ENCODE assay signal across 1 cellular context in the genomic region with DNA sequence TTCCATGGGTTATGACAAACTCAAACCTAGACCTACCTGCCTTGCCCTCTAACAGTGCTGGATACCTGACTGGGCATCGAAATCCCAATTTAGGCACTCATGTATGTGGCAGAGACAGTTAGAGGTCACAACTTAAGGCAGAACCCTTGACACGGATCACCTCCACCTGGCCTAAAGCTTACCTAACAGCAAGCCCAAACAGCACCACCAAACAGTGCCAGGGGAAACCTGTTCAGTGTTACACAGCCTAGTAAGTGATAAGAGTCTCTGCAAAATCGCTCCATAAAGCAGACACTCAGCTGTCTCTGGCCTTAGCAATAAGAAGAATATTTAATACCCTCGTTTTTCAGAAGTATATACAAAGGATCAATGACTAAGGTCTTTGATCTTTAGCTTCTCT.
TF ChIP-seq lines count a peak whose summit lies in the region.

No MANE protein-coding gene starts in this region.

TF ChIP-seq in SK-N-SH, 30 proteins besides CTCF, POLR2A, EP300 and RAD21 (continued from another document):
- TF ChIP-seq, protein P1, sequence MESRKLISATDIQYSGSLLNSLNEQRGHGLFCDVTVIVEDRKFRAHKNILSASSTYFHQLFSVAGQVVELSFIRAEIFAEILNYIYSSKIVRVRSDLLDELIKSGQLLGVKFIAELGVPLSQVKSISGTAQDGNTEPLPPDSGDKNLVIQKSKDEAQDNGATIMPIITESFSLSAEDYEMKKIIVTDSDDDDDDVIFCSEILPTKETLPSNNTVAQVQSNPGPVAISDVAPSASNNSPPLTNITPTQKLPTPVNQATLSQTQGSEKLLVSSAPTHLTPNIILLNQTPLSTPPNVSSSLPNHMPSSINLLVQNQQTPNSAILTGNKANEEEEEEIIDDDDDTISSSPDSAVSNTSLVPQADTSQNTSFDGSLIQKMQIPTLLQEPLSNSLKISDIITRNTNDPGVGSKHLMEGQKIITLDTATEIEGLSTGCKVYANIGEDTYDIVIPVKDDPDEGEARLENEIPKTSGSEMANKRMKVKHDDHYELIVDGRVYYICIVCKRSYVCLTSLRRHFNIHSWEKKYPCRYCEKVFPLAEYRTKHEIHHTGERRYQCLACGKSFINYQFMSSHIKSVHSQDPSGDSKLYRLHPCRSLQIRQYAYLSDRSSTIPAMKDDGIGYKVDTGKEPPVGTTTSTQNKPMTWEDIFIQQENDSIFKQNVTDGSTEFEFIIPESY (IDR thresholded peaks at IDR 0.05; ENCODE audit: borderline replicate concordance, low read depth): no peak
- TF ChIP-seq, protein P2, sequence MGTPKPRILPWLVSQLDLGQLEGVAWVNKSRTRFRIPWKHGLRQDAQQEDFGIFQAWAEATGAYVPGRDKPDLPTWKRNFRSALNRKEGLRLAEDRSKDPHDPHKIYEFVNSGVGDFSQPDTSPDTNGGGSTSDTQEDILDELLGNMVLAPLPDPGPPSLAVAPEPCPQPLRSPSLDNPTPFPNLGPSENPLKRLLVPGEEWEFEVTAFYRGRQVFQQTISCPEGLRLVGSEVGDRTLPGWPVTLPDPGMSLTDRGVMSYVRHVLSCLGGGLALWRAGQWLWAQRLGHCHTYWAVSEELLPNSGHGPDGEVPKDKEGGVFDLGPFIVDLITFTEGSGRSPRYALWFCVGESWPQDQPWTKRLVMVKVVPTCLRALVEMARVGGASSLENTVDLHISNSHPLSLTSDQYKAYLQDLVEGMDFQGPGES (IDR thresholded peaks at IDR 0.05; ENCODE audit: low read depth, low read length): no peak
- TF ChIP-seq TCF12 (IDR thresholded peaks at IDR 0.05) (no peak), GATA2 (CRISPR knock-in tag; IDR thresholded peaks at IDR 0.05) (no peak)
- TF ChIP-seq, protein P3, sequence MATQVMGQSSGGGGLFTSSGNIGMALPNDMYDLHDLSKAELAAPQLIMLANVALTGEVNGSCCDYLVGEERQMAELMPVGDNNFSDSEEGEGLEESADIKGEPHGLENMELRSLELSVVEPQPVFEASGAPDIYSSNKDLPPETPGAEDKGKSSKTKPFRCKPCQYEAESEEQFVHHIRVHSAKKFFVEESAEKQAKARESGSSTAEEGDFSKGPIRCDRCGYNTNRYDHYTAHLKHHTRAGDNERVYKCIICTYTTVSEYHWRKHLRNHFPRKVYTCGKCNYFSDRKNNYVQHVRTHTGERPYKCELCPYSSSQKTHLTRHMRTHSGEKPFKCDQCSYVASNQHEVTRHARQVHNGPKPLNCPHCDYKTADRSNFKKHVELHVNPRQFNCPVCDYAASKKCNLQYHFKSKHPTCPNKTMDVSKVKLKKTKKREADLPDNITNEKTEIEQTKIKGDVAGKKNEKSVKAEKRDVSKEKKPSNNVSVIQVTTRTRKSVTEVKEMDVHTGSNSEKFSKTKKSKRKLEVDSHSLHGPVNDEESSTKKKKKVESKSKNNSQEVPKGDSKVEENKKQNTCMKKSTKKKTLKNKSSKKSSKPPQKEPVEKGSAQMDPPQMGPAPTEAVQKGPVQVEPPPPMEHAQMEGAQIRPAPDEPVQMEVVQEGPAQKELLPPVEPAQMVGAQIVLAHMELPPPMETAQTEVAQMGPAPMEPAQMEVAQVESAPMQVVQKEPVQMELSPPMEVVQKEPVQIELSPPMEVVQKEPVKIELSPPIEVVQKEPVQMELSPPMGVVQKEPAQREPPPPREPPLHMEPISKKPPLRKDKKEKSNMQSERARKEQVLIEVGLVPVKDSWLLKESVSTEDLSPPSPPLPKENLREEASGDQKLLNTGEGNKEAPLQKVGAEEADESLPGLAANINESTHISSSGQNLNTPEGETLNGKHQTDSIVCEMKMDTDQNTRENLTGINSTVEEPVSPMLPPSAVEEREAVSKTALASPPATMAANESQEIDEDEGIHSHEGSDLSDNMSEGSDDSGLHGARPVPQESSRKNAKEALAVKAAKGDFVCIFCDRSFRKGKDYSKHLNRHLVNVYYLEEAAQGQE (IDR thresholded peaks at IDR 0.05; ENCODE audit: low read depth, low read length): no peak
